Comparison of ENCODE assay signal across 9 cellular contexts in genomic region chr2:47300609-47301276, GRCh38.
DNase-seq lines count a peak whose midpoint lies in the region; ATAC-seq and TF ChIP-seq lines count a peak whose summit lies in the region.
"Had no signal": no experiment of that assay in that cellular context is flagged by ENCODE, and none has a peak within 500 bp of the region (broad histone marks: within the 10 kb centered on the region; RNA-seq: fewer than 3 reads in every experiment).

No MANE protein-coding gene starts in this region.

- H3K4me3 Mint-ChIP-seq in Calu3 (ENCODE audit: low read depth, unreplicated experiment) = no peak overlapping the region

- peak overlapping the region in 7 of 8 donors; percentile 16 to 93 (median 77) for H3K27ac ChIP-seq in spleen

- H3K9me3 Mint-ChIP-seq in Calu3 (ENCODE audit: low read depth, unreplicated experiment) = no peaks in the 10 kb centered on the region

- no TSS peak for BruUV-seq in Calu3 (replicated peaks; lab: Mats Ljungman, UMichigan)

- no peaks in the 10 kb centered on the region for H3K27me3 Mint-ChIP-seq in Calu3 (ENCODE audit: unreplicated experiment)

- H3K9me3 ChIP-seq in spleen = no peaks in the 10 kb centered on the region

- no peaks in the 10 kb centered on the region for H3K36me3 ChIP-seq in spleen

- peaks cover 9% of the 10 kb centered on the region for H3K4me1 Mint-ChIP-seq in Calu3 (ENCODE audit: low read depth, unreplicated experiment)

- DNase-seq in spleen (no peak), Calu3 (no peak), GM13977 (ENCODE audit: low spot score) (no peak), EL (no peak)
- DNase-seq in stimulated activated CD4-positive, alpha-beta T cell treated with anti-CD3 and anti-CD28 coated beads, Interleukin-2, amount 100 ng/mL, for 24 hours = no peak

- H3K4me1 ChIP-seq in spleen = peaks cover 6 to 94% (median 33%) of the 10 kb centered on the region in 6 donors

- no peaks in the 10 kb centered on the region for H3K36me3 Mint-ChIP-seq in Calu3 (ENCODE audit: insufficient read depth, unreplicated experiment)

- CTCF ChIA-PET in Calu3 (lab: Charles Lee) = interaction anchor here (1.5 to 1.6 kb wide), 2 partner anchors 9 to 12 kb away, joined by 3 to 4 read pairs; no protein-coding TSS in a partner anchor

- in situ Hi-C loops in GM13977 (cut with MboI; ENCODE audit: low pct_unique_long_range_greater_than_20kb, low sequenced_read_pairs, unreplicated experiment) = no loop called here

- TF ChIP-seq CTCF in spleen (IDR thresholded peaks at IDR 0.05 in 8 of 11, conservative IDR thresholded peaks at IDR 0.05 in 3 of 11) (no peak), Calu3 (IDR thresholded peaks at IDR 0.05; ENCODE audit: unreplicated experiment) (no peak), GM13977 (IDR thresholded peaks at IDR 0.05; ENCODE audit: extremely low read depth, insufficient read depth, missing control alignments) (no peak)

- H3K27me3 ChIP-seq in spleen (replicated peaks in 1 of 7) = no peaks in the 10 kb centered on the region

- WGBS in spleen, 5 donors = 22 to 44% (median 33%) methylated on average over 3 of the region's 3 CpGs

- peak overlapping the region in 2 of 8 donors; percentile 13 to 58 for H3K4me3 ChIP-seq in spleen

- peak; percentile 65 for ATAC-seq in GM19328 (IDR thresholded peaks at IDR 0.05; ENCODE audit: unreplicated experiment)
- peak; percentile 55 for ATAC-seq in HG03045 (IDR thresholded peaks at IDR 0.05; ENCODE audit: unreplicated experiment)
- ATAC-seq: HCT116 had no signal

- no peak overlapping the region for H3K27ac Mint-ChIP-seq in Calu3 (ENCODE audit: unreplicated experiment)

- TF ChIP-seq POLR2A in Raji (IDR thresholded peaks at IDR 0.05; ENCODE audit: insufficient read depth, low read depth, low read length) = peak; percentile 25; the same call in 1 of the 2 replicates
- TF ChIP-seq POLR2A in spleen (IDR thresholded peaks at IDR 0.05) = no peak

- intact Hi-C loops in spleen (cut with DNase I; ENCODE audit: low total_unique reads) = no loop called here
- intact Hi-C loops in Calu3 (cut with micrococcal nuclease; ENCODE audit: unreplicated experiment) = no loop called here
